Comparison of ENCODE assay signal across 32 cellular contexts in genomic region chr20:33231237-33231636, GRCh38. TPM values are rescaled to one million over a fixed set of nuclear protein-coding genes. Genes with fewer than 3 reads are reported as not detected.
"Had no signal": no experiment of that assay in that cellular context is flagged by ENCODE, and none has a peak within 500 bp of the region (broad histone marks: within the 10 kb centered on the region; RNA-seq: fewer than 3 reads in every experiment).

No MANE protein-coding gene starts in this region.

- DNase-seq: islet precursor cell; left ventricle myocardium inferior; mesendoderm; naive B cell; nucleus accumbens; pancreas; posterior cingulate gyrus; retina; right cardiac atrium; sigmoid colon; small intestine; spleen; stimulated activated CD4-positive, alpha-beta T cell treated with anti-CD3 and anti-CD28 coated beads, Interleukin-4, amount 100 ng/mL, for 24 hours; stimulated activated naive CD4-positive, alpha-beta T cell; trophoblast cell; upper lobe of right lung had no signal

- H3K27me3 ChIP-seq: pancreas, upper lobe of right lung had no signal

- ATAC-seq: pancreas; right cardiac atrium; stimulated activated effector memory CD8-positive, alpha-beta T cell treated with anti-CD3 and anti-CD28 coated beads, Interleukin-12 subunit alpha, Interleukin-12 subunit beta, amount 100 ng/mL, for 72 hours; upper lobe of right lung had no signal

- H3K9me3 ChIP-seq: left ventricle myocardium inferior, pancreas, prostate gland, sigmoid colon, spleen, suprapubic skin, thoracic aorta, tibial artery, upper lobe of right lung had no signal

- H3K9me3 Mint-ChIP-seq: mesothelial cell of epicardium; naive B cell; nephron; neural crest cell; stimulated activated effector memory CD8-positive, alpha-beta T cell treated with anti-CD3 and anti-CD28 coated beads, Interleukin-12 subunit alpha, Interleukin-12 subunit beta, amount 100 ng/mL, for 72 hours; stimulated activated naive CD8-positive, alpha-beta T cell treated with anti-CD3 and anti-CD28 coated beads, Interleukin-15, Interleukin-2, amounts not matched to agents 100 ng/mL and 50 ng/mL, for 24 hours had no signal

- H3K36me3 ChIP-seq: left ventricle myocardium inferior, pancreas, prostate gland, sigmoid colon, spleen, suprapubic skin, thoracic aorta, tibial artery, upper lobe of right lung had no signal

- H3K27ac Mint-ChIP-seq: mesothelial cell of epicardium; nephron; stimulated activated effector memory CD8-positive, alpha-beta T cell treated with anti-CD3 and anti-CD28 coated beads, Interleukin-12 subunit alpha, Interleukin-12 subunit beta, amount 100 ng/mL, for 72 hours; stimulated activated naive CD8-positive, alpha-beta T cell treated with anti-CD3 and anti-CD28 coated beads, Interleukin-15, Interleukin-2, amounts not matched to agents 100 ng/mL and 50 ng/mL, for 24 hours had no signal

- H3K27ac ChIP-seq: left ventricle myocardium inferior, pancreas, prostate gland, sigmoid colon, spleen, suprapubic skin, thoracic aorta, tibial artery, upper lobe of right lung had no signal

- H3K4me1 Mint-ChIP-seq: mesothelial cell of epicardium, naive B cell, nephron, neural crest cell had no signal

- H3K4me1 ChIP-seq: left ventricle myocardium inferior, pancreas, prostate gland, sigmoid colon, spleen, suprapubic skin, tibial artery, upper lobe of right lung had no signal

- H3K4me3 ChIP-seq: left ventricle myocardium inferior, lung, pancreas, prostate gland, sigmoid colon, spleen, suprapubic skin, thoracic aorta, tibial artery, upper lobe of right lung had no signal

- FAIRE-seq: pancreas, small intestine, urothelium cell line had no signal

- H3K4me3 Mint-ChIP-seq: mesothelial cell of epicardium; naive B cell; nephron; neural crest cell; stimulated activated effector memory CD8-positive, alpha-beta T cell treated with anti-CD3 and anti-CD28 coated beads, Interleukin-12 subunit alpha, Interleukin-12 subunit beta, amount 100 ng/mL, for 72 hours; stimulated activated naive CD8-positive, alpha-beta T cell treated with anti-CD3 and anti-CD28 coated beads, Interleukin-15, Interleukin-2, amounts not matched to agents 100 ng/mL and 50 ng/mL, for 24 hours had no signal

- H3K36me3 Mint-ChIP-seq: mesothelial cell of epicardium; naive B cell; stimulated activated effector memory CD8-positive, alpha-beta T cell treated with anti-CD3 and anti-CD28 coated beads, Interleukin-12 subunit alpha, Interleukin-12 subunit beta, amount 100 ng/mL, for 72 hours had no signal

RNA-seq across cellular contexts. Expression of gene BPIFA1, which starts 4.6 kb away (rescaled TPM):
- total RNA-seq: kidney epithelial cell, left ventricle myocardium inferior, lower leg skin, mesothelial cell of epicardium, mononuclear cell, neural crest cell, osteoblast, pancreas, prostate gland, right cardiac atrium, sigmoid colon, spleen, subcutaneous adipose tissue, suprapubic skin, thoracic aorta, upper lobe of right lung had no signal
- polyA plus RNA-seq: pancreas, right cardiac atrium, sigmoid colon, spleen had no signal

RNA-seq across cellular contexts. Expression of gene BPIFA3, which starts 14.1 kb away (rescaled TPM):
- total RNA-seq: kidney epithelial cell, left ventricle myocardium inferior, lower leg skin, lung, mesothelial cell of epicardium, mononuclear cell, neural crest cell, osteoblast, pancreas, right cardiac atrium, sigmoid colon, spleen, subcutaneous adipose tissue, suprapubic skin, thoracic aorta, upper lobe of right lung had no signal
- polyA plus RNA-seq: lung, pancreas, right cardiac atrium, sigmoid colon, small intestine, spleen had no signal

RNA-seq across cellular contexts. Expression of gene BPIFB1, which starts 51.8 kb away (rescaled TPM):
- total RNA-seq: kidney epithelial cell, left ventricle myocardium inferior, lower leg skin, mesothelial cell of epicardium, mononuclear cell, neural crest cell, osteoblast, right cardiac atrium, sigmoid colon, spleen, subcutaneous adipose tissue, suprapubic skin, thoracic aorta had no signal
- polyA plus RNA-seq: right cardiac atrium, sigmoid colon had no signal
